In the genomic region with DNA sequence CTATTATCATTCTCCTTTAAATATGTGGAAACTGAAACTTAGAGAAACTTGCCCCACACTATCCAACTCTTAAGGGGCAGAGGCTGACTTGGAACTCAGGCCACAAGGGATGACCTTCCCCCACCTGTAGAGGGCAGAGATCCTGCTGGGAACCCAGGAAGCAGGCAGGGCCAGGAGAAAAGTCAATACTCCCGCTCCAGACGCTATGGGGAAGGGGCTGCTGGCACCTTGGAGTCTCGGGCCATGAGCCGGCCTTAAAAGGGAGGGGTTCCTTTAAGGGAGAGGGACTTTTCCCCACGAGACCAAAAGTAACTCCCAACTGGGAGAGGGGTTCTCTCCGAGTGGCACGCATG, we compare ENCODE assay signal across 8 cellular contexts. TPM values are rescaled to one million over a fixed set of nuclear protein-coding genes. Genes with fewer than 3 reads are reported as not detected.
DNase-seq lines count a peak whose midpoint lies in the region; ATAC-seq and TF ChIP-seq lines count a peak whose summit lies in the region.

No MANE protein-coding gene starts in this region.

- TF ChIP-seq POLR2A in HCT116 (IDR thresholded peaks at IDR 0.05; ENCODE audit: borderline replicate concordance, extremely low read depth, insufficient read depth, insufficient read length) (no peak), thyroid gland (IDR thresholded peaks at IDR 0.05) (no peak)

- no peaks in the 10 kb centered on the region for H3K79me2 ChIP-seq in HCT116 (ENCODE audit: insufficient read depth, low read length)

- no peak for TF ChIP-seq CTCF in CD8-positive, alpha-beta T cell (IDR thresholded peaks at IDR 0.05)
- peak in 2 of 3 experiments; percentile 21 to 44; a peak in 2 of 6 replicates for TF ChIP-seq CTCF in HCT116 (IDR thresholded peaks at IDR 0.05 in 2 of 3, conservative IDR thresholded peaks at IDR 0.05 in 1 of 3; ENCODE audit: borderline replicate concordance in 1 of 3, insufficient read depth in 1 of 3, low read depth in 2 of 3, low read length in 2 of 3)
- TF ChIP-seq CTCF in ascending aorta (IDR thresholded peaks at IDR 0.05) = peak in 1 of 3 experiments; percentile 9
- TF ChIP-seq CTCF in liver (IDR thresholded peaks at IDR 0.05; ENCODE audit: low read depth, low read length, missing input control) = peak; percentile 26
- peak in 1 of 6 experiments; percentile 26 for TF ChIP-seq CTCF in thyroid gland (IDR thresholded peaks at IDR 0.05)

- peak overlapping the region; percentile 46; the same call in 1 of the 2 replicates for H3K9ac ChIP-seq in HCT116 (ENCODE audit: low read length)
- peak overlapping the region; percentile 39 to 49 for H3K9ac ChIP-seq in liver (ENCODE audit: low read depth in 1 of 2, low read length in 2 of 2)

- H3K9me2 ChIP-seq in HCT116 (ENCODE audit: insufficient read depth) = no peaks in the 10 kb centered on the region

- no peaks in the 10 kb centered on the region for H3K9me3 ChIP-seq in CD8-positive, alpha-beta T cell (ENCODE audit: low read length)
- H3K9me3 ChIP-seq in HCT116 (ENCODE audit: control insufficient read depth in 1 of 2, insufficient read depth in 1 of 2, low read depth in 1 of 2, low read length in 2 of 2) (no peaks in the 10 kb centered on the region), ascending aorta (no peaks in the 10 kb centered on the region), liver (ENCODE audit: control insufficient read depth in 4 of 4, low read length in 3 of 4) (no peaks in the 10 kb centered on the region), thyroid gland (no peaks in the 10 kb centered on the region), MG63 (no peaks in the 10 kb centered on the region)

- TF ChIP-seq RAD21 in HCT116 (IDR thresholded peaks at IDR 0.05; ENCODE audit: low read depth) = no peak
- TF ChIP-seq RAD21 in liver (IDR thresholded peaks at IDR 0.05) = no peak

- CTCF ChIA-PET in CD8-positive, alpha-beta T cell (lab: Charles Lee) = no interaction called here
- CTCF ChIA-PET in HCT116 (lab: Charles Lee) = interaction anchor here (1.5 kb wide), 1 partner anchor 596 kb away, joined by 4 read pairs; no protein-coding TSS in a partner anchor

- under 1% methylated on average over 7 of the region's 7 CpGs for WGBS in liver
- WGBS in thyroid gland, 2 donors = 0 to 6% methylated on average over 7 of the region's 7 CpGs

- RAD21 ChIA-PET in HCT116 (lab: Charles Lee; ENCODE audit: low non-redundant PET in 1 of 2, low total read pairs in 2 of 2, uncharacterized antibody in 2 of 2, unreplicated experiment in 2 of 2) = no interaction called here

- peaks cover 5% of the 10 kb centered on the region for H3K27me3 ChIP-seq in CD8-positive, alpha-beta T cell (ENCODE audit: insufficient read depth, low read length)
- H3K27me3 ChIP-seq in HCT116 (ENCODE audit: insufficient read depth, low read length) = no peaks in the 10 kb centered on the region
- no peaks in the 10 kb centered on the region for H3K27me3 ChIP-seq in ascending aorta
- no peaks in the 10 kb centered on the region for H3K27me3 ChIP-seq in liver (ENCODE audit: control insufficient read depth in 4 of 4, insufficient read depth in 4 of 4, low read length in 3 of 4)
- H3K27me3 ChIP-seq in thyroid gland = no peaks in the 10 kb centered on the region
- H3K27me3 ChIP-seq in MG63 = 0 out of 2 replicates have a peak, but pooled peaks cover 2% of the 10 kb centered on the region

- BruUV-seq in HCT116 (replicated peaks; lab: Mats Ljungman, UMichigan) = no TSS peak

- no peaks in the 10 kb centered on the region for H3K36me3 Mint-ChIP-seq in CD8-positive, alpha-beta T cell

- H3K4me1 Mint-ChIP-seq in CD8-positive, alpha-beta T cell (ENCODE audit: low read depth) = peaks cover 6% of the 10 kb centered on the region

- intact Hi-C loops in CD8-positive, alpha-beta T cell (cut with DNase I, micrococcal nuclease) = no loop called here
- intact Hi-C loops in HCT116 (cut with micrococcal nuclease) = no loop called here
- intact Hi-C loops in ascending aorta (cut with DNase I) = no loop called here
- intact Hi-C loops in thyroid gland (cut with DNase I) = no loop called here

- H4K20me1 ChIP-seq in HCT116 (ENCODE audit: insufficient read depth) = no peaks in the 10 kb centered on the region

- peak overlapping the region; percentile 74 for H2AFZ ChIP-seq in HCT116 (ENCODE audit: low read depth, low read length, poor library complexity, severe bottlenecking)

- no peak overlapping the region for H3K4me3 ChIP-seq in CD8-positive, alpha-beta T cell (ENCODE audit: low read depth, low read length)
- H3K4me3 ChIP-seq in HCT116 (replicated peaks in 1 of 2; ENCODE audit: low read depth in 1 of 2, low read length in 2 of 2) (peak overlapping the region; percentile 54 to 64), ascending aorta (peak overlapping the region; percentile 65 to 66), liver (ENCODE audit: low read depth in 1 of 3, low read length in 3 of 3) (peak overlapping the region; percentile 62 to 82 (median 75)), thyroid gland (replicated peaks in 1 of 3) (peak overlapping the region; percentile 42 to 74 (median 68)), MG63 (no peak overlapping the region)

- peak overlapping the region; percentile 29 for H3K4me3 Mint-ChIP-seq in CD8-positive, alpha-beta T cell

- POLR2A ChIA-PET in CD8-positive, alpha-beta T cell (lab: Charles Lee) = no interaction called here
- POLR2A ChIA-PET in HCT116 (lab: Charles Lee) = no interaction called here

- no peak for DNase-seq in CD8-positive, alpha-beta T cell
- DNase-seq in HCT116 (ENCODE audit: low read depth, low spot score) = no peak
- DNase-seq in ascending aorta (ENCODE audit: low spot score in 2 of 2) = no peak
- DNase-seq in thyroid gland = peak; percentile 9
- DNase-seq in NCI-H446 treated with DMSO at 0.1 percent for 48 hours (lab: John Stamatoyannopoulos, UW) = no peak
- no peak for DNase-seq in RPMI8226
- no peak for DNase-seq in MG63

- H3K4me2 ChIP-seq in HCT116 (ENCODE audit: low read length) = peak overlapping the region; percentile 85

- peaks cover 31% of the 10 kb centered on the region for H3K27me3 Mint-ChIP-seq in CD8-positive, alpha-beta T cell (ENCODE audit: low read depth)

- H3K27ac Mint-ChIP-seq in CD8-positive, alpha-beta T cell = no peak overlapping the region

- ATAC-seq in CD8-positive, alpha-beta T cell = no peak
- peak; percentile 65 for ATAC-seq in HCT116

- H3K36me3 ChIP-seq in CD8-positive, alpha-beta T cell (ENCODE audit: insufficient read depth, low read length) = no peaks in the 10 kb centered on the region
- H3K36me3 ChIP-seq in HCT116 (ENCODE audit: control insufficient read depth in 1 of 2, insufficient read depth in 2 of 2, low read length in 2 of 2) (no peaks in the 10 kb centered on the region), ascending aorta (no peaks in the 10 kb centered on the region), liver (ENCODE audit: control insufficient read depth in 4 of 4, insufficient read depth in 3 of 4, low read depth in 1 of 4, low read length in 3 of 4) (no peaks in the 10 kb centered on the region), thyroid gland (no peaks in the 10 kb centered on the region), MG63 (no peaks in the 10 kb centered on the region)

- no peaks in the 10 kb centered on the region for H3K4me1 ChIP-seq in CD8-positive, alpha-beta T cell (ENCODE audit: insufficient read depth, low read length)
- H3K4me1 ChIP-seq in HCT116 (ENCODE audit: control insufficient read depth in 1 of 2, insufficient read depth in 2 of 2, low read length in 2 of 2) (peaks cover 0 to 8% of the 10 kb centered on the region in 2 experiments; a peak in 1 of 4 replicates), ascending aorta (no peaks in the 10 kb centered on the region), liver (ENCODE audit: control insufficient read depth in 4 of 4, insufficient read depth in 4 of 4, low read length in 3 of 4) (peaks cover 0 to 23% (median 10%) of the 10 kb centered on the region in 4 donors), thyroid gland (peaks cover 0 to 8% of the 10 kb centered on the region in 2 donors)

- peaks cover 1% of the 10 kb centered on the region for H3K9me3 Mint-ChIP-seq in CD8-positive, alpha-beta T cell

- H3K27ac ChIP-seq in CD8-positive, alpha-beta T cell (ENCODE audit: low read depth, low read length) = no peak overlapping the region
- peak overlapping the region; percentile 26; the same call in 1 of the 2 replicates for H3K27ac ChIP-seq in HCT116 (ENCODE audit: low read depth, low read length)
- H3K27ac ChIP-seq in ascending aorta = no peak overlapping the region
- H3K27ac ChIP-seq in liver (ENCODE audit: low read depth in 1 of 2, low read length in 2 of 2) = peak overlapping the region in 1 of 2 donors; percentile 46
- peak overlapping the region in 2 of 3 donors; percentile 45 to 56 for H3K27ac ChIP-seq in thyroid gland

TF ChIP-seq in HCT116, 20 proteins besides CTCF, POLR2A, EP300 and RAD21 (continues in another document):
- TF ChIP-seq CEBPB (IDR thresholded peaks at IDR 0.05; ENCODE audit: low read depth) (no peak), EGR1 (IDR thresholded peaks at IDR 0.05; ENCODE audit: low read depth) (no peak), ATF3 (IDR thresholded peaks at IDR 0.05) (no peak), SIN3A (IDR thresholded peaks at IDR 0.05; ENCODE audit: low read depth) (no peak), JUND (IDR thresholded peaks at IDR 0.05) (no peak), EZH2phosphoT487 (IDR thresholded peaks at IDR 0.05; ENCODE audit: borderline replicate concordance) (no peak), YY1 (IDR thresholded peaks at IDR 0.05; ENCODE audit: extremely low read depth, insufficient replicate concordance, low read depth, low read length) (no peak)

TF ChIP-seq in liver, 16 proteins besides CTCF, POLR2A, EP300 and RAD21:
- no peak for TF ChIP-seq JUND (IDR thresholded peaks at IDR 0.05)
- peak; percentile 20 to 37 for TF ChIP-seq HNF4A (conservative IDR thresholded peaks at IDR 0.05)

RNA-seq across cellular contexts. Expression of gene ANO5, which starts 0.6 kb away (rescaled TPM):
- not detected for total RNA-seq in CD8-positive, alpha-beta T cell
- 1.1 TPM for total RNA-seq in HCT116 (2021; ENCODE audit: unreplicated experiment)
- 0.27 and 0.31 TPM in 2 replicates for polyA plus RNA-seq in HCT116 (2012)
- not detected for total RNA-seq in ascending aorta
- 1 to 10 TPM; 1.3 to 4.5 TPM for total RNA-seq in liver
- 1 to 10 TPM; 1.0 to 1.2 TPM for polyA plus RNA-seq in liver
- 10 to 100 TPM in 1 of 4 donors, 1 to 10 TPM in 3; 7.4 to 13.8 (median 9.7) TPM for total RNA-seq in thyroid gland
- total RNA-seq in MG63 (2014; rRNA removed; shearing (Covaris generic); ENCODE audit: low replicate concordance) = not detected in 2 replicates

Comparison
In these comparisons a context has a peak if more than half of its experiments do, and no peak if none do; other contexts are left out.
1. DNase-seq: peak in thyroid gland (2 of 2); none in CD8-positive, alpha-beta T cell (0 of 7), HCT116 (single experiment), ascending aorta (0 of 2), NCI-H446 treated with DMSO at 0.1 percent for 48 hours (single experiment), RPMI8226 (single experiment) and MG63 (single experiment).
2. H3K27ac ChIP-seq: peak in HCT116 (single experiment) and thyroid gland (2 of 3); none in CD8-positive, alpha-beta T cell (single experiment) and ascending aorta (0 of 2).
3. H3K4me3 ChIP-seq: peak in HCT116 (2 of 2), ascending aorta (2 of 2), liver (3 of 3) and thyroid gland (3 of 3); none in CD8-positive, alpha-beta T cell (single experiment) and MG63 (single experiment).